ENCODE assay signal across 18 cellular contexts in genomic region chr17:48600244-48601098, GRCh38. TPM values are rescaled to one million over a fixed set of nuclear protein-coding genes. Genes with fewer than 3 reads are reported as not detected.
DNase-seq lines count a peak whose midpoint lies in the region; ATAC-seq, FAIRE-seq and TF ChIP-seq lines count a peak whose summit lies in the region.
"Had no signal": no experiment of that assay in that cellular context is flagged by ENCODE, and none has a peak within 500 bp of the region (broad histone marks: within the 10 kb centered on the region; RNA-seq: fewer than 3 reads in every experiment).

No MANE protein-coding gene starts in this region.

- H3K79me2 ChIP-seq in K562 (ENCODE audit: control insufficient read depth, insufficient read depth, low read length), result peaks cover 62% of the 10 kb centered on the region

- H3K36me3 Mint-ChIP-seq in nephron (ENCODE audit: low read depth), result peaks cover 20% of the 10 kb centered on the region
- no peaks in the 10 kb centered on the region for H3K36me3 Mint-ChIP-seq in activated CD4-positive, alpha-beta memory T cell treated with anti-CD3 and anti-CD28 coated beads, Interleukin-2, amount 10 ng/mL, durations not matched to agents 7 days and 5 days (ENCODE audit: low read depth)
- H3K36me3 Mint-ChIP-seq: activated naive CD4-positive, alpha-beta T cell treated with anti-CD3 and anti-CD28 coated beads, Interleukin-2, amount 10 ng/mL, durations not matched to agents 7 days and 5 days had no signal

- in situ Hi-C loops in K562 (cut with MboI), result no loop called here

- H2AFZ ChIP-seq in K562 (ENCODE audit: low read depth, low read length), result no peak overlapping the region

- peaks cover 82% of the 10 kb centered on the region for H3K27me3 Mint-ChIP-seq in nephron (ENCODE audit: low read depth)
- H3K27me3 Mint-ChIP-seq in activated CD4-positive, alpha-beta memory T cell treated with anti-CD3 and anti-CD28 coated beads, Interleukin-2, amount 10 ng/mL, durations not matched to agents 7 days and 5 days, result peaks cover 97% of the 10 kb centered on the region

- H3K4me2 ChIP-seq in K562 (ENCODE audit: insufficient read depth, low read length), result no peak overlapping the region

- no peak for ATAC-seq in K562
- ATAC-seq: GM12878, psoas muscle, WTC11 had no signal

- no peaks in the 10 kb centered on the region; the same call in 1 of the 2 replicates for H4K20me1 ChIP-seq in K562 (replicated peaks; ENCODE audit: control insufficient read depth, insufficient read depth, low read length)

- H3K4me1 Mint-ChIP-seq in nephron, result peaks cover 56% of the 10 kb centered on the region
- peaks cover 60% of the 10 kb centered on the region for H3K4me1 Mint-ChIP-seq in activated CD4-positive, alpha-beta memory T cell treated with anti-CD3 and anti-CD28 coated beads, Interleukin-2, amount 10 ng/mL, durations not matched to agents 7 days and 5 days

- H3K9me1 ChIP-seq in K562 (ENCODE audit: control insufficient read depth, insufficient read depth, low read length), result no peaks in the 10 kb centered on the region

- POLR2A ChIA-PET in K562 (lab: Yijun Ruan, JAX), result interaction anchor here (0.7 to 1.2 kb wide), 3 partner anchors 10 to 55 kb away, joined by 3 to 4 read pairs (median 4); partner anchors contain the start of gene HOXB3
- POLR2A ChIA-PET in activated CD4-positive, alpha-beta memory T cell treated with anti-CD3 and anti-CD28 coated beads, Interleukin-2, amount 10 ng/mL, durations not matched to agents 7 days and 5 days (lab: Charles Lee), result interaction anchor here (0.6 to 2.1 kb wide), 4 partner anchors 8 to 121 kb away, joined by 3 to 7 read pairs (median 4); partner anchors contain the start of gene HOXB5

- no peaks in the 10 kb centered on the region for H3K9me3 Mint-ChIP-seq in nephron
- no peaks in the 10 kb centered on the region for H3K9me3 Mint-ChIP-seq in activated CD4-positive, alpha-beta memory T cell treated with anti-CD3 and anti-CD28 coated beads, Interleukin-2, amount 10 ng/mL, durations not matched to agents 7 days and 5 days
- H3K9me3 Mint-ChIP-seq: activated naive CD4-positive, alpha-beta T cell treated with anti-CD3 and anti-CD28 coated beads, Interleukin-2, amount 10 ng/mL, durations not matched to agents 7 days and 5 days; WTC11 had no signal

- no peaks in the 10 kb centered on the region; the same call in 2 of the 3 replicates for H3K36me3 ChIP-seq in K562 (ENCODE audit: control insufficient read depth, insufficient read depth, low read length)
- no peaks in the 10 kb centered on the region for H3K36me3 ChIP-seq in left ventricle myocardium inferior
- H3K36me3 ChIP-seq: vagina had no signal

- intact Hi-C loops in K562 (cut with micrococcal nuclease), result no loop called here
- intact Hi-C loops in left ventricle myocardium inferior (cut with micrococcal nuclease), result no loop called here

- H3K27ac Mint-ChIP-seq in nephron, result peak overlapping the region in 1 of 3 experiments; percentile 98
- no peak overlapping the region for H3K27ac Mint-ChIP-seq in activated CD4-positive, alpha-beta memory T cell treated with anti-CD3 and anti-CD28 coated beads, Interleukin-2, amount 10 ng/mL, durations not matched to agents 7 days and 5 days
- H3K27ac Mint-ChIP-seq: activated naive CD4-positive, alpha-beta T cell treated with anti-CD3 and anti-CD28 coated beads, Interleukin-2, amount 10 ng/mL, durations not matched to agents 7 days and 5 days; WTC11 had no signal

- H3K4me1 ChIP-seq in K562 (replicated peaks in 1 of 2; ENCODE audit: control insufficient read depth in 2 of 2, insufficient read depth in 2 of 2, low read length in 2 of 2) (peaks cover 31 to 56% of the 10 kb centered on the region in 2 experiments; a peak in 4 of 5 replicates), left ventricle myocardium inferior (peaks cover 28% of the 10 kb centered on the region)

- peak overlapping the region in 1 of 2 experiments; percentile 11; a peak in 1 of 4 replicates for H3K9ac ChIP-seq in K562 (ENCODE audit: insufficient read depth in 1 of 2, low read depth in 2 of 2, low read length in 2 of 2)

- peak overlapping the region; percentile 94 to 99 (median 98) for H3K4me3 Mint-ChIP-seq in nephron
- no peak overlapping the region for H3K4me3 Mint-ChIP-seq in activated CD4-positive, alpha-beta memory T cell treated with anti-CD3 and anti-CD28 coated beads, Interleukin-2, amount 10 ng/mL, durations not matched to agents 7 days and 5 days
- H3K4me3 Mint-ChIP-seq: activated naive CD4-positive, alpha-beta T cell treated with anti-CD3 and anti-CD28 coated beads, Interleukin-2, amount 10 ng/mL, durations not matched to agents 7 days and 5 days; WTC11 had no signal

- H3K27ac ChIP-seq in K562 (ENCODE audit: extremely low read depth, low read depth, low read length) (no peak overlapping the region), left ventricle myocardium inferior (replicated peaks) (no peak overlapping the region)
- H3K27ac ChIP-seq: psoas muscle, vagina had no signal

- TF ChIP-seq CTCF in K562 (IDR thresholded peaks at IDR 0.05 in 2 of 3, conservative IDR thresholded peaks at IDR 0.05 in 1 of 3; ENCODE audit: insufficient read depth in 2 of 3, low read depth in 1 of 3, low read length in 3 of 3) (no peak), nephron (IDR thresholded peaks at IDR 0.05; ENCODE audit: unreplicated experiment in 3 of 3) (no peak), left ventricle myocardium inferior (IDR thresholded peaks at IDR 0.05; ENCODE audit: borderline replicate concordance) (no peak)

- no peaks in the 10 kb centered on the region for H3K9me3 ChIP-seq in K562 (replicated peaks; ENCODE audit: control insufficient read depth, insufficient read depth, low read depth, low read length)
- H3K9me3 ChIP-seq in left ventricle myocardium inferior (replicated peaks), result no peaks in the 10 kb centered on the region
- H3K9me3 ChIP-seq: psoas muscle, vagina had no signal

- CTCF ChIA-PET in K562 (lab: Yijun Ruan, JAX; ENCODE audit: low intra/inter-chr PET ratio), result interaction anchor here (1.0 kb wide), 1 partner anchor 17 kb away, joined by 3 read pairs; no protein-coding TSS in a partner anchor
- CTCF ChIA-PET in activated CD4-positive, alpha-beta memory T cell treated with anti-CD3 and anti-CD28 coated beads, Interleukin-2, amount 10 ng/mL, durations not matched to agents 7 days and 5 days (lab: Charles Lee), result interaction anchor here (0.9 to 1.8 kb wide), 9 partner anchors 10 to 292 kb away, joined by 3 to 8 read pairs (median 5); partner anchors contain the start of gene HOXB7

- H3K4me3 ChIP-seq in K562 (no peak overlapping the region), left ventricle myocardium inferior (no peak overlapping the region)
- H3K4me3 ChIP-seq: GM12878, psoas muscle, vagina had no signal

- no peak for FAIRE-seq in K562 (lab: Jason Lieb, UNC)
- FAIRE-seq: bronchial epithelial cell, frontal cortex, GM12878 had no signal

- TF ChIP-seq EP300 in K562 (IDR thresholded peaks at IDR 0.05; ENCODE audit: low read length), result no peak

- BruUV-seq in K562 (replicated peaks; lab: Mats Ljungman, UMichigan), result no TSS peak

- no peak for TF ChIP-seq POLR2A in K562 (conservative IDR thresholded peaks at IDR 0.05)

- no peaks in the 10 kb centered on the region for H3K27me3 ChIP-seq in K562 (ENCODE audit: control insufficient read depth in 2 of 2, insufficient read depth in 2 of 2, low read length in 2 of 2)
- peaks cover 100% of the 10 kb centered on the region for H3K27me3 ChIP-seq in left ventricle myocardium inferior (ENCODE audit: low read depth)
- H3K27me3 ChIP-seq: vagina had no signal

- WGBS in K562 (ENCODE audit: insufficient coverage, low coverage, missing lambda C conversion rate), result 58% methylated on average over 17 of the region's 17 CpGs

- DNase-seq in GM04504 (ENCODE audit: low read depth) (peak; percentile 23), K562 (ENCODE audit: extremely low read depth in 1 of 4, low spot score in 3 of 4) (no peak), left ventricle myocardium inferior (no peak)
- no peak for DNase-seq in activated CD4-positive, alpha-beta memory T cell treated with anti-CD3 and anti-CD28 coated beads, Interleukin-2, amount 10 ng/mL, durations not matched to agents 7 days and 5 days
- DNase-seq in activated T-cell treated with anti-CD3 and anti-CD28 coated beads, Interleukin-2, amount 50 U/mL, for 48 hours, result no peak
- DNase-seq: activated naive CD4-positive, alpha-beta T cell treated with anti-CD3 and anti-CD28 coated beads, Interleukin-2, amount 10 ng/mL, durations not matched to agents 7 days and 5 days; DND-41; effector memory CD4-positive, alpha-beta T cell; NCI-H1092 treated with DMSO at 0.1 percent for 48 hours; NCI-H2227 treated with DMSO at 0.1 percent for 48 hours; psoas muscle had no signal

- no peak for TF ChIP-seq RAD21 in K562 (CRISPR knock-in tag; conservative IDR thresholded peaks at IDR 0.05 in 1 of 2, IDR thresholded peaks at IDR 0.05 in 1 of 2)

RNA-seq across cellular contexts. Expression of gene HOXB6, which starts 4.3 kb away (rescaled TPM):
- total RNA-seq in K562 (2011; cell fraction: chromatin; rRNA removed; ENCODE audit: low replicate concordance), result 18.7 and 26.2 TPM in 2 replicates
- 10.4 and 11.2 TPM in 2 replicates for total RNA-seq in K562 (2011; cell fraction: nucleolus; rRNA removed)
- total RNA-seq in K562 (2011; cell fraction: nucleoplasm; rRNA removed), result 12.0 and 17.8 TPM in 2 replicates
- 6.5 and 9.1 TPM in 2 replicates for total RNA-seq in K562 (2014; rRNA removed)
- 3.9 and 4.9 TPM in 2 replicates for total RNA-seq in K562 (2014; rRNA removed; fragmentation: Illumina TruSeq; extraction: Trizol)
- 7.3 and 7.5 TPM in 2 replicates for total RNA-seq in K562 (2015; rRNA removed; fragmentation: Illumina TruSeq; extraction: Trizol)
- 10.6 and 14.2 TPM in 2 replicates for total RNA-seq in K562 (2021)
- polyA plus RNA-seq in K562 (2011; rRNA removed), result 2.3 and 3.0 TPM in 2 replicates
- 3.7 and 4.0 TPM in 2 replicates for polyA plus RNA-seq in K562 (2011; cell fraction: cytosol; rRNA removed)
- 16.7 and 17.3 TPM in 2 replicates for polyA plus RNA-seq in K562 (2011; cell fraction: nucleus; rRNA removed)
- polyA plus RNA-seq in K562 (2012), result 9.7 and 11.7 TPM in 2 replicates
- 4.0 and 7.7 TPM in 2 replicates for polyA plus RNA-seq in K562 (2014; fragmentation: Illumina TruSeq; extraction: Trizol)
- 1 to 10 TPM; 1.2 to 1.9 TPM for polyA plus RNA-seq in K562 (2014; fragmentation: Nextera tagmentation; extraction: Ambion mirVana)
- 13.7 and 14.8 TPM in 2 replicates for polyA plus RNA-seq in K562 (2014; rRNA removed)
- 0.42 and 0.63 TPM in 2 replicates for polyA minus RNA-seq in K562 (2011; rRNA and poly(A)+ RNA removed)
- polyA minus RNA-seq in K562 (2011; cell fraction: cytosol; rRNA and poly(A)+ RNA removed), result 1.3 TPM in 1 of 2 replicates, not detected in the other
- 3.5 and 8.1 TPM in 2 replicates for polyA minus RNA-seq in K562 (2011; cell fraction: nucleus; rRNA and poly(A)+ RNA removed)
- under 1 TPM; 0.60 to 0.68 TPM for total RNA-seq in activated CD4-positive, alpha-beta memory T cell treated with anti-CD3 and anti-CD28 coated beads, Interleukin-2, amount 10 ng/mL, durations not matched to agents 7 days and 5 days
- total RNA-seq in left ventricle myocardium inferior, result 0.66 TPM
- total RNA-seq: bronchial epithelial cell, frontal cortex, WTC11 had no signal
- polyA plus RNA-seq: BJ had no signal

RNA-seq across cellular contexts. Expression of gene HOXB5, which starts 6.9 kb away (rescaled TPM):
- total RNA-seq in K562 (2011; cell fraction: chromatin; rRNA removed; ENCODE audit: low replicate concordance), result 4.9 and 5.1 TPM in 2 replicates
- total RNA-seq in K562 (2011; cell fraction: nucleolus; rRNA removed), result 1.8 and 2.0 TPM in 2 replicates
- 2.4 and 3.7 TPM in 2 replicates for total RNA-seq in K562 (2011; cell fraction: nucleoplasm; rRNA removed)
- total RNA-seq in K562 (2014; rRNA removed) (0.27 and 0.57 TPM in 2 replicates), K562 (2014; rRNA removed; fragmentation: Illumina TruSeq; extraction: Trizol) (0.38 and 0.65 TPM in 2 replicates), K562 (2015; rRNA removed; fragmentation: Illumina TruSeq; extraction: Trizol) (0.75 and 0.80 TPM in 2 replicates), K562 (2021) (2.4 and 2.6 TPM in 2 replicates), left ventricle myocardium inferior (not detected)
- polyA plus RNA-seq in K562 (2011; rRNA removed) (0.36 and 0.87 TPM in 2 replicates), K562 (2014; fragmentation: Illumina TruSeq; extraction: Trizol) (1.4 and 1.5 TPM in 2 replicates), K562 (2014; fragmentation: Nextera tagmentation; extraction: Ambion mirVana) (under 1 TPM; 0.24 to 0.25 TPM), K562 (2014; rRNA removed) (2.7 and 3.2 TPM in 2 replicates)
- 0.36 and 0.52 TPM in 2 replicates for polyA plus RNA-seq in K562 (2011; cell fraction: cytosol; rRNA removed)
- 3.7 TPM in 2 replicates for polyA plus RNA-seq in K562 (2011; cell fraction: nucleus; rRNA removed)
- 2.9 and 6.4 TPM in 2 replicates for polyA plus RNA-seq in K562 (2012)
- 0.11 and 0.15 TPM in 2 replicates for polyA minus RNA-seq in K562 (2011; rRNA and poly(A)+ RNA removed)
- polyA minus RNA-seq in K562 (2011; cell fraction: cytosol; rRNA and poly(A)+ RNA removed), result 0.38 and 0.82 TPM in 2 replicates
- 0.54 and 1.1 TPM in 2 replicates for polyA minus RNA-seq in K562 (2011; cell fraction: nucleus; rRNA and poly(A)+ RNA removed)
- under 1 TPM in 1 of 2 experiments, not detected in 1; 0.20 TPM for total RNA-seq in activated CD4-positive, alpha-beta memory T cell treated with anti-CD3 and anti-CD28 coated beads, Interleukin-2, amount 10 ng/mL, durations not matched to agents 7 days and 5 days
- total RNA-seq: bronchial epithelial cell, frontal cortex, GM12878, WTC11 had no signal
- polyA plus RNA-seq: BJ, GM12878 had no signal

RNA-seq across cellular contexts. Expression of gene HOXB7, which starts 10.3 kb away (rescaled TPM):
- 1.4 and 3.5 TPM in 2 replicates for total RNA-seq in K562 (2011; cell fraction: chromatin; rRNA removed; ENCODE audit: low replicate concordance)
- 0.79 and 1.5 TPM in 2 replicates for total RNA-seq in K562 (2011; cell fraction: nucleolus; rRNA removed)
- 2.1 TPM in 2 replicates for total RNA-seq in K562 (2011; cell fraction: nucleoplasm; rRNA removed)
- 8.3 and 11.0 TPM in 2 replicates for total RNA-seq in K562 (2014; rRNA removed)
- 13.5 and 14.7 TPM in 2 replicates for total RNA-seq in K562 (2014; rRNA removed; fragmentation: Illumina TruSeq; extraction: Trizol)
- 14.8 and 16.7 TPM in 2 replicates for total RNA-seq in K562 (2015; rRNA removed; fragmentation: Illumina TruSeq; extraction: Trizol)
- total RNA-seq in K562 (2021), result 8.2 and 10.8 TPM in 2 replicates
- polyA plus RNA-seq in K562 (2011; rRNA removed), result 5.5 and 5.9 TPM in 2 replicates
- polyA plus RNA-seq in K562 (2011; cell fraction: cytosol; rRNA removed), result 8.3 and 8.4 TPM in 2 replicates
- 2.7 and 3.9 TPM in 2 replicates for polyA plus RNA-seq in K562 (2011; cell fraction: nucleus; rRNA removed)
- polyA plus RNA-seq in K562 (2012), result 10.4 and 16.5 TPM in 2 replicates
- 10.3 and 11.6 TPM in 2 replicates for polyA plus RNA-seq in K562 (2014; fragmentation: Illumina TruSeq; extraction: Trizol)
- polyA plus RNA-seq in K562 (2014; fragmentation: Nextera tagmentation; extraction: Ambion mirVana), result 1 to 10 TPM; 5.7 to 5.8 TPM
- 11.1 and 13.9 TPM in 2 replicates for polyA plus RNA-seq in K562 (2014; rRNA removed)
- 1.9 and 2.5 TPM in 2 replicates for polyA minus RNA-seq in K562 (2011; rRNA and poly(A)+ RNA removed)
- polyA minus RNA-seq in K562 (2011; cell fraction: cytosol; rRNA and poly(A)+ RNA removed), result 2.9 and 3.5 TPM in 2 replicates
- 0.67 and 2.3 TPM in 2 replicates for polyA minus RNA-seq in K562 (2011; cell fraction: nucleus; rRNA and poly(A)+ RNA removed)
- total RNA-seq in activated CD4-positive, alpha-beta memory T cell treated with anti-CD3 and anti-CD28 coated beads, Interleukin-2, amount 10 ng/mL, durations not matched to agents 7 days and 5 days, result 1 to 10 TPM; 1.6 to 1.7 TPM
- 0.16 TPM for total RNA-seq in left ventricle myocardium inferior
- total RNA-seq: bronchial epithelial cell, frontal cortex, WTC11 had no signal
- polyA plus RNA-seq: BJ had no signal

RNA-seq across cellular contexts. Expression of gene HOXB3, which starts 10.4 kb away (rescaled TPM):
- total RNA-seq in K562 (2011; cell fraction: chromatin; rRNA removed; ENCODE audit: low replicate concordance), result 75.2 and 108 TPM in 2 replicates
- total RNA-seq in K562 (2011; cell fraction: nucleolus; rRNA removed), result 47.0 and 47.2 TPM in 2 replicates
- total RNA-seq in K562 (2011; cell fraction: nucleoplasm; rRNA removed), result 90.9 and 153 TPM in 2 replicates
- total RNA-seq in K562 (2014; rRNA removed), result 11.8 and 17.2 TPM in 2 replicates
- total RNA-seq in K562 (2014; rRNA removed; fragmentation: Illumina TruSeq; extraction: Trizol), result 20.2 and 21.2 TPM in 2 replicates
- 24.7 and 28.1 TPM in 2 replicates for total RNA-seq in K562 (2015; rRNA removed; fragmentation: Illumina TruSeq; extraction: Trizol)
- total RNA-seq in K562 (2021), result 22.7 and 28.3 TPM in 2 replicates
- polyA plus RNA-seq in K562 (2011; rRNA removed), result 15.7 and 21.5 TPM in 2 replicates
- polyA plus RNA-seq in K562 (2011; cell fraction: cytosol; rRNA removed), result 11.5 and 17.9 TPM in 2 replicates
- 93.6 and 118 TPM in 2 replicates for polyA plus RNA-seq in K562 (2011; cell fraction: nucleus; rRNA removed)
- 19.2 and 37.9 TPM in 2 replicates for polyA plus RNA-seq in K562 (2012)
- 23.5 and 27.0 TPM in 2 replicates for polyA plus RNA-seq in K562 (2014; fragmentation: Illumina TruSeq; extraction: Trizol)
- polyA plus RNA-seq in K562 (2014; fragmentation: Nextera tagmentation; extraction: Ambion mirVana), result 1 to 10 TPM; 2.4 to 2.5 TPM
- 33.0 and 41.3 TPM in 2 replicates for polyA plus RNA-seq in K562 (2014; rRNA removed)
- polyA minus RNA-seq in K562 (2011; rRNA and poly(A)+ RNA removed), result 5.3 and 9.5 TPM in 2 replicates
- 3.6 and 5.7 TPM in 2 replicates for polyA minus RNA-seq in K562 (2011; cell fraction: cytosol; rRNA and poly(A)+ RNA removed)
- polyA minus RNA-seq in K562 (2011; cell fraction: nucleus; rRNA and poly(A)+ RNA removed), result 29.2 and 37.0 TPM in 2 replicates
- 10 to 100 TPM; 10.8 to 12.1 TPM for total RNA-seq in activated CD4-positive, alpha-beta memory T cell treated with anti-CD3 and anti-CD28 coated beads, Interleukin-2, amount 10 ng/mL, durations not matched to agents 7 days and 5 days
- 0.91 TPM for total RNA-seq in left ventricle myocardium inferior
- total RNA-seq: bronchial epithelial cell, frontal cortex had no signal
- polyA plus RNA-seq: BJ had no signal

RNA-seq across cellular contexts. Expression of gene HOXB8, which starts 14.6 kb away (rescaled TPM):
- 13.9 and 15.4 TPM in 2 replicates for total RNA-seq in K562 (2011; cell fraction: chromatin; rRNA removed; ENCODE audit: low replicate concordance)
- 8.9 and 11.7 TPM in 2 replicates for total RNA-seq in K562 (2011; cell fraction: nucleolus; rRNA removed)
- 12.5 and 25.9 TPM in 2 replicates for total RNA-seq in K562 (2011; cell fraction: nucleoplasm; rRNA removed)
- total RNA-seq in K562 (2014; rRNA removed) (5.1 and 9.3 TPM in 2 replicates), K562 (2014; rRNA removed; fragmentation: Illumina TruSeq; extraction: Trizol) (1.5 and 2.9 TPM in 2 replicates), K562 (2015; rRNA removed; fragmentation: Illumina TruSeq; extraction: Trizol) (2.1 and 2.5 TPM in 2 replicates), K562 (2021) (14.9 and 17.7 TPM in 2 replicates), left ventricle myocardium inferior (not detected)
- polyA plus RNA-seq in K562 (2011; rRNA removed) (3.6 and 4.6 TPM in 2 replicates), K562 (2014; fragmentation: Illumina TruSeq; extraction: Trizol) (7.0 and 8.3 TPM in 2 replicates), K562 (2014; fragmentation: Nextera tagmentation; extraction: Ambion mirVana) (1 to 10 TPM in 1 of 2 experiments, under 1 TPM in 1; 0.52 to 1.2 TPM), K562 (2014; rRNA removed) (18.8 and 23.8 TPM in 2 replicates)
- polyA plus RNA-seq in K562 (2011; cell fraction: cytosol; rRNA removed), result 7.3 and 10.8 TPM in 2 replicates
- polyA plus RNA-seq in K562 (2011; cell fraction: nucleus; rRNA removed), result 16.6 and 22.3 TPM in 2 replicates
- 5.9 and 20.0 TPM in 2 replicates for polyA plus RNA-seq in K562 (2012)
- polyA minus RNA-seq in K562 (2011; rRNA and poly(A)+ RNA removed), result 1.8 and 2.2 TPM in 2 replicates
- polyA minus RNA-seq in K562 (2011; cell fraction: cytosol; rRNA and poly(A)+ RNA removed), result 2.4 and 7.1 TPM in 2 replicates
- polyA minus RNA-seq in K562 (2011; cell fraction: nucleus; rRNA and poly(A)+ RNA removed), result 3.1 and 4.2 TPM in 2 replicates
- total RNA-seq in activated CD4-positive, alpha-beta memory T cell treated with anti-CD3 and anti-CD28 coated beads, Interleukin-2, amount 10 ng/mL, durations not matched to agents 7 days and 5 days, result not detected
- total RNA-seq: bronchial epithelial cell, frontal cortex, psoas muscle, vagina, WTC11 had no signal
- polyA plus RNA-seq: BJ, GM12878 had no signal
